ENCODE assay signal across 12 cellular contexts in genomic region chr5:74516217-74516636, GRCh38.
DNase-seq lines count a peak whose midpoint lies in the region; ATAC-seq and TF ChIP-seq lines count a peak whose summit lies in the region.
"Had no signal": no experiment of that assay in that cellular context is flagged by ENCODE, and none has a peak within 500 bp of the region (broad histone marks: within the 10 kb centered on the region; RNA-seq: fewer than 3 reads in every experiment).

No MANE protein-coding gene starts in this region.

- dilution Hi-C loops in mammary epithelial cell (cut with HindIII; ENCODE audit: low sequenced_read_pairs): no loop called here

- no peaks in the 10 kb centered on the region for H3K79me2 ChIP-seq in mammary epithelial cell (ENCODE audit: insufficient read depth, low read length)

- BruUV-seq in mammary epithelial cell (replicated peaks; lab: Mats Ljungman, UMichigan): no TSS peak

- 93% methylated on average over 2 of the region's 2 CpGs for WGBS in mammary epithelial cell (ENCODE audit: low coverage, missing lambda C conversion rate)

- ATAC-seq in HG03432 (IDR thresholded peaks at IDR 0.05; ENCODE audit: unreplicated experiment) (no peak), GM21723 (IDR thresholded peaks at IDR 0.05; ENCODE audit: unreplicated experiment) (no peak)

- H3K4me1 ChIP-seq in mammary epithelial cell (ENCODE audit: insufficient read depth, low read length) (peaks cover 5% of the 10 kb centered on the region), breast epithelium (no peaks in the 10 kb centered on the region), ascending aorta (no peaks in the 10 kb centered on the region)

- H3K9me3 ChIP-seq in mammary epithelial cell (replicated peaks; ENCODE audit: insufficient read depth, low read length): no peaks in the 10 kb centered on the region
- H3K9me3 ChIP-seq in breast epithelium: no peaks in the 10 kb centered on the region
- no peaks in the 10 kb centered on the region for H3K9me3 ChIP-seq in ascending aorta
- H3K9me3 ChIP-seq: thoracic aorta had no signal

- H3K36me3 ChIP-seq in mammary epithelial cell (ENCODE audit: insufficient read depth, low read length) (no peaks in the 10 kb centered on the region), breast epithelium (no peaks in the 10 kb centered on the region), ascending aorta (no peaks in the 10 kb centered on the region)
- H3K36me3 ChIP-seq: thoracic aorta had no signal

- H3K4me2 ChIP-seq in mammary epithelial cell (ENCODE audit: insufficient read depth, low read depth, low read length): no peak overlapping the region

- in situ Hi-C loops in mammary epithelial cell (cut with MboI; ENCODE audit: low sequenced_read_pairs in 2 of 2): no loop called here

- DNase-seq in mammary epithelial cell (no peak), breast epithelium (ENCODE audit: low spot score in 2 of 2) (no peak), NCI-H69 (lab: John Stamatoyannopoulos, UW) (peak; percentile 55), hepatic stellate cell (ENCODE audit: low spot score) (peak; percentile 20), retina (peak; percentile 34), ascending aorta (ENCODE audit: low spot score in 2 of 2) (no peak)
- DNase-seq: 8988T, activated T-cell treated with anti-CD3 and anti-CD28 coated beads for 4 hours, amniotic stem cell had no signal

- intact Hi-C loops in mammary epithelial cell (cut with micrococcal nuclease): no loop called here
- intact Hi-C loops in breast epithelium (cut with DNase I; ENCODE audit: low total_unique reads): no loop called here
- intact Hi-C loops in ascending aorta (cut with DNase I): no loop called here

- no peaks in the 10 kb centered on the region for H3K27me3 ChIP-seq in mammary epithelial cell (ENCODE audit: insufficient read depth, low read length)
- H3K27me3 ChIP-seq in breast epithelium: no peaks in the 10 kb centered on the region
- H3K27me3 ChIP-seq in ascending aorta: no peaks in the 10 kb centered on the region

- no peak for TF ChIP-seq CTCF in mammary epithelial cell (conservative IDR thresholded peaks at IDR 0.05 in 1 of 2, IDR thresholded peaks at IDR 0.05 in 1 of 2; ENCODE audit: extremely low read depth in 1 of 2, insufficient read depth in 1 of 2, low read depth in 1 of 2, low read length in 2 of 2)
- TF ChIP-seq CTCF in breast epithelium (IDR thresholded peaks at IDR 0.05): no peak
- TF ChIP-seq CTCF in ascending aorta (IDR thresholded peaks at IDR 0.05): no peak

- no peak overlapping the region for H3K4me3 ChIP-seq in mammary epithelial cell (replicated peaks in 1 of 3; ENCODE audit: insufficient read depth in 1 of 3, low read depth in 2 of 3, low read length in 3 of 3)
- H3K4me3 ChIP-seq in breast epithelium: no peak overlapping the region
- no peak overlapping the region for H3K4me3 ChIP-seq in ascending aorta
- H3K4me3 ChIP-seq: thoracic aorta had no signal

- CTCF ChIA-PET in mammary epithelial cell (lab: Charles Lee; ENCODE audit: low non-redundant PET): no interaction called here

- peak overlapping the region; percentile 21 for H2AFZ ChIP-seq in mammary epithelial cell (ENCODE audit: low read depth, low read length)

- no peak overlapping the region for H3K27ac ChIP-seq in mammary epithelial cell (ENCODE audit: insufficient read depth, low read depth, low read length)
- H3K27ac ChIP-seq in breast epithelium: no peak overlapping the region
- H3K27ac ChIP-seq in ascending aorta: no peak overlapping the region
- H3K27ac ChIP-seq: thoracic aorta had no signal

- no peak for TF ChIP-seq POLR2A in breast epithelium (IDR thresholded peaks at IDR 0.05)

- no peaks in the 10 kb centered on the region for H4K20me1 ChIP-seq in mammary epithelial cell (ENCODE audit: insufficient read depth, low read length)

- no peak overlapping the region for H3K9ac ChIP-seq in mammary epithelial cell (ENCODE audit: insufficient read depth, low read length)

Comparison
In these comparisons a context has a peak if more than half of its experiments do, and no peak if none do; other contexts are left out.
1. DNase-seq: peak in NCI-H69 (single experiment), hepatic stellate cell (single experiment) and retina (single experiment); none in mammary epithelial cell (single experiment), breast epithelium (0 of 2) and ascending aorta (0 of 2).